ENCODE assay signal across 11 cellular contexts in the genomic region with DNA sequence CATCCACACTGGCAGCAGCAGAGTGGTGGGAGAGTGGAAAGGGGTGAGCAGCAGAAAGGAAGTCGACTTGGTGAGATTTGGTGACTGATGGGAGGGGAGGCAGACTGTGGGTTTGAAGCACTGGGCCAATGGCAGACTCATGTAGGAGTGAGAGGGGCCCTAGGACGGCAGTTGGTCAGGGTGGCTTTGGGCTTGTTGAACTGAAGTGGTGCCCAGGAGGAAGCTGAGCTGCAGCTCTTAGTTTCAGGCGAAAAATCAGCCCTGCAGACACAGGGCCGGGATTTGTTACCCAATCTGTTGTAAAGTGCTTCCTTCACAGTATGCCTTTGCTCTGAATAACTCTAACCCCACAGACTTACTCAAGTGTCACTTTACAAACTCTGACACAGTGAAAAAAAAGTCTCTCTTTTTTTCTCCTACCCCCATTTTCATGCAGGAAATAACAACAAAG.
DNase-seq lines count a peak whose midpoint lies in the region; ATAC-seq and TF ChIP-seq lines count a peak whose summit lies in the region.
"Had no signal": no experiment of that assay in that cellular context is flagged by ENCODE, and none has a peak within 500 bp of the region (broad histone marks: within the 10 kb centered on the region; RNA-seq: fewer than 3 reads in every experiment).

No MANE protein-coding gene starts in this region.

- ATAC-seq in SK-N-SH treated with all-trans-retinoic acid at 6 μM for 48 hours: peak; percentile 34
- ATAC-seq in GM21447 (IDR thresholded peaks at IDR 0.05; ENCODE audit: unreplicated experiment): no peak
- no peak for ATAC-seq in HG03135 (IDR thresholded peaks at IDR 0.05; ENCODE audit: unreplicated experiment)
- ATAC-seq: activated CD4-positive, alpha-beta T cell treated with anti-CD3 and anti-CD28 coated beads for 36 hours had no signal

- H3K36me3 ChIP-seq in mesenchymal stem cell (ENCODE audit: control insufficient read depth in 1 of 2, insufficient read depth in 2 of 2, low read depth in 1 of 2, low read length in 2 of 2) (no peaks in the 10 kb centered on the region), vagina (no peaks in the 10 kb centered on the region)

- H3K4ac ChIP-seq in mesenchymal stem cell (ENCODE audit: low read depth in 1 of 2, low read length in 2 of 2): peak overlapping the region; percentile 96 to 98

- no peak for TF ChIP-seq CTCF in vagina (IDR thresholded peaks at IDR 0.05)

- no peak overlapping the region for H3K27ac ChIP-seq in mesenchymal stem cell (ENCODE audit: low read length, poor library complexity, severe bottlenecking)
- H3K27ac ChIP-seq in vagina: peak overlapping the region; percentile 74

- H3K4me1 ChIP-seq in mesenchymal stem cell (ENCODE audit: control insufficient read depth, insufficient read depth, low read depth, low read length) (peaks cover 12% of the 10 kb centered on the region), vagina (peaks cover 35% of the 10 kb centered on the region)

- peak overlapping the region; percentile 29 for H2BK15ac ChIP-seq in mesenchymal stem cell (ENCODE audit: low read depth, poor library complexity, severe bottlenecking)

- no peak overlapping the region for H3K4me3 Mint-ChIP-seq in activated CD4-positive, alpha-beta memory T cell treated with anti-CD3 and anti-CD28 coated beads for 36 hours
- H3K4me3 Mint-ChIP-seq: activated CD4-positive, alpha-beta T cell treated with anti-CD3 and anti-CD28 coated beads for 36 hours had no signal

- CTCF ChIA-PET in activated CD4-positive, alpha-beta memory T cell treated with anti-CD3 and anti-CD28 coated beads for 36 hours (lab: Charles Lee): no interaction called here

- H3K4me3 ChIP-seq in mesenchymal stem cell (ENCODE audit: insufficient read depth in 1 of 2, low read depth in 1 of 2, low read length in 2 of 2): peak overlapping the region in 1 of 2 experiments; percentile 42
- H3K4me3 ChIP-seq in vagina: no peak overlapping the region

- H3K36me3 Mint-ChIP-seq in activated CD4-positive, alpha-beta memory T cell treated with anti-CD3 and anti-CD28 coated beads for 36 hours: no peaks in the 10 kb centered on the region

- H4K8ac ChIP-seq in mesenchymal stem cell (ENCODE audit: low read length): peak overlapping the region; percentile 95

- H2AK5ac ChIP-seq in mesenchymal stem cell (ENCODE audit: low read length, severe bottlenecking): no peak overlapping the region

- no peak overlapping the region for H2BK5ac ChIP-seq in mesenchymal stem cell (ENCODE audit: low read depth, low read length, poor library complexity, severe bottlenecking)

- H2AFZ ChIP-seq in mesenchymal stem cell (ENCODE audit: low read depth, low read length): no peak overlapping the region

- no peaks in the 10 kb centered on the region for H3K9me3 Mint-ChIP-seq in activated CD4-positive, alpha-beta memory T cell treated with anti-CD3 and anti-CD28 coated beads for 36 hours

- TF ChIP-seq POLR2A in vagina (IDR thresholded peaks at IDR 0.05): no peak

- WGBS in mesenchymal stem cell: 24% methylated on average over 4 of the region's 4 CpGs

- no peaks in the 10 kb centered on the region for H3K27me3 Mint-ChIP-seq in activated CD4-positive, alpha-beta memory T cell treated with anti-CD3 and anti-CD28 coated beads for 36 hours

- DNase-seq in NCI-H146 (lab: John Stamatoyannopoulos, UW): peak; percentile 52
- no peak for DNase-seq in NCI-H146 treated with DMSO at 0.1 percent for 48 hours (lab: John Stamatoyannopoulos, UW; ENCODE audit: unreplicated experiment)
- DNase-seq in mesenchymal stem cell: peak; percentile 88
- peak in 1 of 2 donors; percentile 74 for DNase-seq in vagina (ENCODE audit: extremely low spot score in 2 of 2)
- DNase-seq in activated CD4-positive, alpha-beta memory T cell treated with anti-CD3 and anti-CD28 coated beads for 36 hours: no peak
- DNase-seq: activated CD4-positive, alpha-beta T cell treated with anti-CD3 and anti-CD28 coated beads for 36 hours; activated effector memory CD4-positive, alpha-beta T cell treated with anti-CD3 and anti-CD28 coated beads, Interleukin-2, amount 50 U/mL, for 16 hours; GF-D8 had no signal

- H3K4me2 ChIP-seq in mesenchymal stem cell (ENCODE audit: low read length, poor library complexity, severe bottlenecking): no peak overlapping the region

- H3K27me3 ChIP-seq in mesenchymal stem cell (ENCODE audit: control insufficient read depth in 1 of 2, insufficient read depth in 1 of 2, low read length in 2 of 2) (no peaks in the 10 kb centered on the region), vagina (no peaks in the 10 kb centered on the region)

- H3K27ac Mint-ChIP-seq in activated CD4-positive, alpha-beta memory T cell treated with anti-CD3 and anti-CD28 coated beads for 36 hours: no peak overlapping the region
- H3K27ac Mint-ChIP-seq: activated CD4-positive, alpha-beta T cell treated with anti-CD3 and anti-CD28 coated beads for 36 hours had no signal

- no peak overlapping the region for H3K9ac ChIP-seq in mesenchymal stem cell (ENCODE audit: low read length)

- H3K4me1 Mint-ChIP-seq in activated CD4-positive, alpha-beta memory T cell treated with anti-CD3 and anti-CD28 coated beads for 36 hours (ENCODE audit: low read depth): no peaks in the 10 kb centered on the region

- peak overlapping the region; percentile 92 to 99 for H2BK12ac ChIP-seq in mesenchymal stem cell (ENCODE audit: low read length in 2 of 2)

- H4K91ac ChIP-seq in mesenchymal stem cell (ENCODE audit: low read length): peak overlapping the region; percentile 100

- peak overlapping the region; percentile 92 to 97 for H3K18ac ChIP-seq in mesenchymal stem cell (ENCODE audit: low read depth in 1 of 2, low read length in 2 of 2)

- peak overlapping the region; percentile 97 for H2BK120ac ChIP-seq in mesenchymal stem cell (ENCODE audit: low read depth, low read length)

- POLR2A ChIA-PET in activated CD4-positive, alpha-beta memory T cell treated with anti-CD3 and anti-CD28 coated beads for 36 hours (lab: Charles Lee): no interaction called here

- H3K9me3 ChIP-seq in mesenchymal stem cell (ENCODE audit: control insufficient read depth, low read length): no peaks in the 10 kb centered on the region
- H3K9me3 ChIP-seq in vagina: no peaks in the 10 kb centered on the region

- H3K14ac ChIP-seq in mesenchymal stem cell (ENCODE audit: low read length in 2 of 2): peak overlapping the region in 1 of 2 experiments; percentile 80

- intact Hi-C loops in vagina (cut with DNase I): no loop called here
- intact Hi-C loops in activated CD4-positive, alpha-beta memory T cell treated with anti-CD3 and anti-CD28 coated beads for 36 hours (cut with micrococcal nuclease): no loop called here

- H3K23ac ChIP-seq in mesenchymal stem cell (ENCODE audit: low read length in 2 of 2): no peak overlapping the region

- no peaks in the 10 kb centered on the region for H3K79me1 ChIP-seq in mesenchymal stem cell (replicated peaks; ENCODE audit: low read length, poor library complexity, severe bottlenecking)

TF ChIP-seq in SK-N-SH treated with all-trans-retinoic acid at 6 μM for 48 hours, 23 proteins besides CTCF, POLR2A, EP300 and RAD21:
- no peak for TF ChIP-seq ZNF565 (CRISPR knock-in tag; conservative IDR thresholded peaks at IDR 0.05; ENCODE audit: low read depth)
- TF ChIP-seq, protein P1, sequence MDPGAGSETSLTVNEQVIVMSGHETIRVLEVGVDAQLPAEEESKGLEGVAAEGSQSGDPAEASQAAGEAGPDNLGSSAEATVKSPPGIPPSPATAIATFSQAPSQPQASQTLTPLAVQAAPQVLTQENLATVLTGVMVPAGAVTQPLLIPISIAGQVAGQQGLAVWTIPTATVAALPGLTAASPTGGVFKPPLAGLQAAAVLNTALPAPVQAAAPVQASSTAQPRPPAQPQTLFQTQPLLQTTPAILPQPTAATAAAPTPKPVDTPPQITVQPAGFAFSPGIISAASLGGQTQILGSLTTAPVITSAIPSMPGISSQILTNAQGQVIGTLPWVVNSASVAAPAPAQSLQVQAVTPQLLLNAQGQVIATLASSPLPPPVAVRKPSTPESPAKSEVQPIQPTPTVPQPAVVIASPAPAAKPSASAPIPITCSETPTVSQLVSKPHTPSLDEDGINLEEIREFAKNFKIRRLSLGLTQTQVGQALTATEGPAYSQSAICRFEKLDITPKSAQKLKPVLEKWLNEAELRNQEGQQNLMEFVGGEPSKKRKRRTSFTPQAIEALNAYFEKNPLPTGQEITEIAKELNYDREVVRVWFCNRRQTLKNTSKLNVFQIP (CRISPR knock-in tag; IDR thresholded peaks at IDR 0.05; ENCODE audit: borderline replicate concordance, low read depth): no peak
- TF ChIP-seq, protein P2, sequence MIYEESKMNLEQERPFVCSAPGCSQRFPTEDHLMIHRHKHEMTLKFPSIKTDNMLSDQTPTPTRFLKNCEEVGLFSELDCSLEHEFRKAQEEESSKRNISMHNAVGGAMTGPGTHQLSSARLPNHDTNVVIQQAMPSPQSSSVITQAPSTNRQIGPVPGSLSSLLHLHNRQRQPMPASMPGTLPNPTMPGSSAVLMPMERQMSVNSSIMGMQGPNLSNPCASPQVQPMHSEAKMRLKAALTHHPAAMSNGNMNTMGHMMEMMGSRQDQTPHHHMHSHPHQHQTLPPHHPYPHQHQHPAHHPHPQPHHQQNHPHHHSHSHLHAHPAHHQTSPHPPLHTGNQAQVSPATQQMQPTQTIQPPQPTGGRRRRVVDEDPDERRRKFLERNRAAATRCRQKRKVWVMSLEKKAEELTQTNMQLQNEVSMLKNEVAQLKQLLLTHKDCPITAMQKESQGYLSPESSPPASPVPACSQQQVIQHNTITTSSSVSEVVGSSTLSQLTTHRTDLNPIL (CRISPR knock-in tag; IDR thresholded peaks at IDR 0.05; ENCODE audit: low read depth): no peak
- TF ChIP-seq ZNF70 (CRISPR knock-in tag; IDR thresholded peaks at IDR 0.05): no peak
- no peak for TF ChIP-seq ISL1 (CRISPR knock-in tag; IDR thresholded peaks at IDR 0.05)
- TF ChIP-seq PATZ1 (CRISPR knock-in tag; IDR thresholded peaks at IDR 0.05; ENCODE audit: borderline replicate concordance): no peak
- TF ChIP-seq RARB (CRISPR knock-in tag; IDR thresholded peaks at IDR 0.05): no peak

Comparison
In these comparisons a context has a peak if more than half of its experiments do, and no peak if none do; other contexts are left out.
1. DNase-seq: peak in NCI-H146 (single experiment) and mesenchymal stem cell (single experiment); none in NCI-H146 treated with DMSO at 0.1 percent for 48 hours (single experiment) and activated CD4-positive, alpha-beta memory T cell treated with anti-CD3 and anti-CD28 coated beads for 36 hours (single experiment).